16 cellular contexts compared by ENCODE assay signal in the genomic region with DNA sequence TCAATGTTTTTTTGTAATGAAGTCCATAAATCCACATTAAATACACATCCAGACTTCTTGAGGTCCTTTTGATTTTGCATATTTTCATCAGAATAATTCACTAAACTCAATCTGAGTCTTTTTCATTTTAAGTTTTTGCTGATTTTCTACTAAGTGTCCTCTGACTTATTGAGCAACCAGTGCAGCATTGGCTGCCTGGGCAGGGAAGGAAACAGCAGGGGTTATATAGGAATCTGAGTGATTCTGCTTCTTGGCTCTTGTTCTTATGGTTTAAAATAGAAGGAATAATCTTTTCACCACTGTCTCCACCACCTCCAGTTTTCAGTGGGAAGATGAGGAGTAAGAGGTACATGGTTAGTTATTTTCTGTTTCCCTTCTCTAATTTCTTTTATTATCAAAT.
"Had no signal": no experiment of that assay in that cellular context is flagged by ENCODE, and none has a peak within 500 bp of the region (broad histone marks: within the 10 kb centered on the region; RNA-seq: fewer than 3 reads in every experiment).

No MANE protein-coding gene starts in this region.

- H3K4me1 ChIP-seq: colonic mucosa, prostate gland, testis, upper lobe of right lung had no signal

- H3K4me3 ChIP-seq: colonic mucosa, hepatocyte, prostate gland, stomach, testis, upper lobe of right lung had no signal

- H3K79me2 ChIP-seq: hepatocyte had no signal

- H3K4me2 ChIP-seq: hepatocyte had no signal

- H3K36me3 ChIP-seq: colonic mucosa, prostate gland, stomach, upper lobe of right lung had no signal

- H3K9me3 ChIP-seq: colonic mucosa, prostate gland, stomach, testis, upper lobe of right lung had no signal

- DNase-seq: activated CD4-positive, alpha-beta T cell treated with anti-CD3 and anti-CD28 coated beads for 48 hours; activated CD8-positive, alpha-beta memory T cell treated with anti-CD3 and anti-CD28 coated beads, Interleukin-2, amount 50 U/mL, for 48 hours; activated naive CD4-positive, alpha-beta T cell; activated naive CD8-positive, alpha-beta T cell treated with anti-CD3 and anti-CD28 coated beads, Interleukin-2, amount 10 ng/mL, durations not matched to agents 7 days and 5 days; aorta; caudate nucleus; colonic mucosa; midbrain; right cardiac atrium; small intestine; stomach; T-helper 17 cell; testis; upper lobe of right lung had no signal

- H3K27me3 ChIP-seq: colonic mucosa, hepatocyte, stomach, testis, upper lobe of right lung had no signal

- H2AFZ ChIP-seq: hepatocyte had no signal

- H3K27ac ChIP-seq: colonic mucosa, hepatocyte, prostate gland, stomach, testis, upper lobe of right lung had no signal
